1 cellular context compared by ENCODE assay signal in the genomic region with DNA sequence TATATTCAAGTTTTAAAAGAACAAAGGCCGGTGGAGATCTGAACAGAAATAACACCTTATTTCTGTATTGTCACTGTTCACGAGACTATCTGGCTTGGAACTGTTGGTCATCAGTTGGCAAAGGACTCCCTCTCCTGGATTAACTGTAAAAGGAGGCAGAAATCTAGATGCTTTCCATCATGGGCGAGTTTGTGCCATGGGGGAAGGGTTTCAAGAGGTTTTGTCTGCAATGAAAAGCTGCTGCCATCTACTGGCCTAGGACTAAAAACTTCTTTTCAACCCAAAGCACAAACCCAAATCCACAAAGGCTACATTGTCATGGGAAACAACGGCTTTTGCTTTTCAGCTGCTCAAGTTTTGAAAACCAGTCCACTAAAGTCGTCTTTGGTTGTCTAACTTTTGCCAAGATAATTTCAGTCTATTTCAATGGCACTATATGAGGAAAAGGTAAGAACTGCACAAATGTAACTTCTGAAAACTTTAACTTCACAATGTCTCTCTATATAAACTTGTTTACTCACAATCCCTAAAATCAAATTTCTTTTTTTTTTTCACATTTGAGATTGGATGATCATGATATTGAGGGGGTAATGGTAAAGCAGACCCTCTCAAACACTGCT.
A peak's percentile ranks its signal among the peaks of the same experiment; 100 is the strongest.
TF ChIP-seq lines count a peak whose summit lies in the region.

No MANE protein-coding gene starts in this region.

TF ChIP-seq in HEK293, 187 proteins besides CTCF, POLR2A, EP300 and RAD21 (continued from another document):
- TF ChIP-seq, protein P1, sequence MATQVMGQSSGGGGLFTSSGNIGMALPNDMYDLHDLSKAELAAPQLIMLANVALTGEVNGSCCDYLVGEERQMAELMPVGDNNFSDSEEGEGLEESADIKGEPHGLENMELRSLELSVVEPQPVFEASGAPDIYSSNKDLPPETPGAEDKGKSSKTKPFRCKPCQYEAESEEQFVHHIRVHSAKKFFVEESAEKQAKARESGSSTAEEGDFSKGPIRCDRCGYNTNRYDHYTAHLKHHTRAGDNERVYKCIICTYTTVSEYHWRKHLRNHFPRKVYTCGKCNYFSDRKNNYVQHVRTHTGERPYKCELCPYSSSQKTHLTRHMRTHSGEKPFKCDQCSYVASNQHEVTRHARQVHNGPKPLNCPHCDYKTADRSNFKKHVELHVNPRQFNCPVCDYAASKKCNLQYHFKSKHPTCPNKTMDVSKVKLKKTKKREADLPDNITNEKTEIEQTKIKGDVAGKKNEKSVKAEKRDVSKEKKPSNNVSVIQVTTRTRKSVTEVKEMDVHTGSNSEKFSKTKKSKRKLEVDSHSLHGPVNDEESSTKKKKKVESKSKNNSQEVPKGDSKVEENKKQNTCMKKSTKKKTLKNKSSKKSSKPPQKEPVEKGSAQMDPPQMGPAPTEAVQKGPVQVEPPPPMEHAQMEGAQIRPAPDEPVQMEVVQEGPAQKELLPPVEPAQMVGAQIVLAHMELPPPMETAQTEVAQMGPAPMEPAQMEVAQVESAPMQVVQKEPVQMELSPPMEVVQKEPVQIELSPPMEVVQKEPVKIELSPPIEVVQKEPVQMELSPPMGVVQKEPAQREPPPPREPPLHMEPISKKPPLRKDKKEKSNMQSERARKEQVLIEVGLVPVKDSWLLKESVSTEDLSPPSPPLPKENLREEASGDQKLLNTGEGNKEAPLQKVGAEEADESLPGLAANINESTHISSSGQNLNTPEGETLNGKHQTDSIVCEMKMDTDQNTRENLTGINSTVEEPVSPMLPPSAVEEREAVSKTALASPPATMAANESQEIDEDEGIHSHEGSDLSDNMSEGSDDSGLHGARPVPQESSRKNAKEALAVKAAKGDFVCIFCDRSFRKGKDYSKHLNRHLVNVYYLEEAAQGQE (tag by site-specific recombination; IDR thresholded peaks at IDR 0.05): no peak
- TF ChIP-seq RBAK (tag by site-specific recombination; IDR thresholded peaks at IDR 0.05) (no peak), ZNF514 (tag by site-specific recombination; IDR thresholded peaks at IDR 0.05) (no peak), ZNF366 (tag by site-specific recombination; conservative IDR thresholded peaks at IDR 0.05) (peak; percentile 33; the same call in 1 of the 2 replicates), ZNF629 (tag by site-specific recombination; IDR thresholded peaks at IDR 0.05) (0 out of 2 replicates have a peak, but pooled peaks have one; percentile 18), ZNF488 (tag by site-specific recombination; IDR thresholded peaks at IDR 0.05) (no peak), ZNF223 (tag by site-specific recombination; IDR thresholded peaks at IDR 0.05) (no peak), ZNF660 (tag by site-specific recombination; IDR thresholded peaks at IDR 0.05) (peak; percentile 98), ZNF530 (tag by site-specific recombination; IDR thresholded peaks at IDR 0.05; ENCODE audit: low read depth) (no peak), ZSCAN30 (tag by site-specific recombination; IDR thresholded peaks at IDR 0.05) (peak; percentile 58; the same call in 1 of the 2 replicates), PBX3 (CRISPR knock-in tag; IDR thresholded peaks at IDR 0.05) (no peak), HOXC10 (CRISPR knock-in tag; IDR thresholded peaks at IDR 0.05) (no peak), ZBTB8A (tag by site-specific recombination; IDR thresholded peaks at IDR 0.05) (0 out of 2 replicates have a peak, but pooled peaks have one; percentile 31), PRDM1 (tag by site-specific recombination; IDR thresholded peaks at IDR 0.05) (peak; percentile 52; the same call in 1 of the 2 replicates), PRDM2 (tag by site-specific recombination; IDR thresholded peaks at IDR 0.05; ENCODE audit: borderline replicate concordance) (no peak), ZBTB44 (tag by site-specific recombination; IDR thresholded peaks at IDR 0.05) (no peak; the same call in 1 of the 2 replicates), ZNF792 (tag by site-specific recombination; IDR thresholded peaks at IDR 0.05) (no peak), SCRT1 (tag by site-specific recombination; IDR thresholded peaks at IDR 0.05; ENCODE audit: borderline replicate concordance) (no peak), ZBTB6 (tag by site-specific recombination; IDR thresholded peaks at IDR 0.05) (no peak), IKZF3 (tag by site-specific recombination; IDR thresholded peaks at IDR 0.05) (peak; percentile 61; the same call in 1 of the 2 replicates), ZNF155 (tag by site-specific recombination; IDR thresholded peaks at IDR 0.05) (no peak), ZNF670 (tag by site-specific recombination; IDR thresholded peaks at IDR 0.05; ENCODE audit: low read depth) (no peak), ZNF335 (tag by site-specific recombination; conservative IDR thresholded peaks at IDR 0.05) (peak; percentile 42), ZNF624 (tag by site-specific recombination; IDR thresholded peaks at IDR 0.05) (no peak), ZNF2 (tag by site-specific recombination; IDR thresholded peaks at IDR 0.05) (0 out of 2 replicates have a peak, but pooled peaks have one; percentile 29)
- TF ChIP-seq, protein P2, sequence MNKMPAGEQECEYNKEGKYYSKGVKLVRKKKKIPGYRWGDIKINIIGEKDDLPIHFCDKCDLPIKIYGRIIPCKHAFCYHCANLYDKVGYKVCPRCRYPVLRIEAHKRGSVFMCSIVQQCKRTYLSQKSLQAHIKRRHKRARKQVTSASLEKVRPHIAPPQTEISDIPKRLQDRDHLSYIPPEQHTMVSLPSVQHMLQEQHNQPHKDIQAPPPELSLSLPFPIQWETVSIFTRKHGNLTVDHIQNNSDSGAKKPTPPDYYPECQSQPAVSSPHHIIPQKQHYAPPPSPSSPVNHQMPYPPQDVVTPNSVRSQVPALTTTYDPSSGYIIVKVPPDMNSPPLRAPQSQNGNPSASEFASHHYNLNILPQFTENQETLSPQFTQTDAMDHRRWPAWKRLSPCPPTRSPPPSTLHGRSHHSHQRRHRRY (tag by site-specific recombination; IDR thresholded peaks at IDR 0.05): no peak
- TF ChIP-seq, protein P3, sequence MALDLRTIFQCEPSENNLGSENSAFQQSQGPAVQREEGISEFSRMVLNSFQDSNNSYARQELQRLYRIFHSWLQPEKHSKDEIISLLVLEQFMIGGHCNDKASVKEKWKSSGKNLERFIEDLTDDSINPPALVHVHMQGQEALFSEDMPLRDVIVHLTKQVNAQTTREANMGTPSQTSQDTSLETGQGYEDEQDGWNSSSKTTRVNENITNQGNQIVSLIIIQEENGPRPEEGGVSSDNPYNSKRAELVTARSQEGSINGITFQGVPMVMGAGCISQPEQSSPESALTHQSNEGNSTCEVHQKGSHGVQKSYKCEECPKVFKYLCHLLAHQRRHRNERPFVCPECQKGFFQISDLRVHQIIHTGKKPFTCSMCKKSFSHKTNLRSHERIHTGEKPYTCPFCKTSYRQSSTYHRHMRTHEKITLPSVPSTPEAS (tag by site-specific recombination; IDR thresholded peaks at IDR 0.05): 0 out of 2 replicates have a peak, but pooled peaks have one; percentile 13
- TF ChIP-seq, protein P4, sequence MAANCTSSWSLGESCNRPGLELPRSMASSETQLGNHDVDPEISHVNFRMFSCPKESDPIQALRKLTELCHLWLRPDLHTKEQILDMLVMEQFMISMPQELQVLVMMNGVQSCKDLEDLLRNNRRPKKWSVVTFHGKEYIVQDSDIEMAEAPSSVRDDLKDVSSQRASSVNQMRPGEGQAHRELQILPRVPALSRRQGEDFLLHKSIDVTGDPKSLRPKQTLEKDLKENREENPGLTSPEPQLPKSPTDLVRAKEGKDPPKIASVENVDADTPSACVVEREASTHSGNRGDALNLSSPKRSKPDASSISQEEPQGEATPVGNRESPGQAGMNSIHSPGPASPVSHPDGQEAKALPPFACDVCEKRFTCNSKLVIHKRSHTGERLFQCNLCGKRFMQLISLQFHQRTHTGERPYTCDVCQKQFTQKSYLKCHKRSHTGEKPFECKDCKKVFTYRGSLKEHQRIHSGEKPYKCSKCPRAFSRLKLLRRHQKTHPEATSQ (tag by site-specific recombination; IDR thresholded peaks at IDR 0.05): no peak
